1 cellular context compared by ENCODE assay signal in genomic region chr17:50459081-50459676, GRCh38.
TF ChIP-seq lines count a peak whose summit lies in the region.

No MANE protein-coding gene starts in this region.

TF ChIP-seq in HepG2, 621 proteins besides CTCF, POLR2A, EP300 and RAD21 (continued from another document and continues in another):
- TF ChIP-seq ZNF674 (CRISPR knock-in tag; IDR thresholded peaks at IDR 0.05; ENCODE audit: low read depth) (peak; percentile 93), ZNF660 (CRISPR knock-in tag; IDR thresholded peaks at IDR 0.05; ENCODE audit: borderline replicate concordance, low read depth) (no peak), ZNF556 (CRISPR knock-in tag; IDR thresholded peaks at IDR 0.05; ENCODE audit: borderline replicate concordance) (no peak), AHR (CRISPR knock-in tag; IDR thresholded peaks at IDR 0.05) (no peak), KDM6A (CRISPR knock-in tag; IDR thresholded peaks at IDR 0.05; ENCODE audit: low read depth) (peak; percentile 52; the same call in 1 of the 2 replicates), ELK4 (CRISPR knock-in tag; IDR thresholded peaks at IDR 0.05; ENCODE audit: borderline replicate concordance) (no peak), NFYB (CRISPR knock-in tag; IDR thresholded peaks at IDR 0.05) (peak; percentile 26; the same call in 1 of the 2 replicates), IKZF5 (CRISPR knock-in tag; IDR thresholded peaks at IDR 0.05) (peak; percentile 71; the same call in 1 of the 2 replicates), UBTF (CRISPR knock-in tag; IDR thresholded peaks at IDR 0.05) (peak; percentile 61), RFXAP (CRISPR knock-in tag; IDR thresholded peaks at IDR 0.05; ENCODE audit: borderline replicate concordance) (peak; percentile 43; the same call in 1 of the 2 replicates), NFAT5 (CRISPR knock-in tag; IDR thresholded peaks at IDR 0.05) (no peak), ZNF253 (CRISPR knock-in tag; IDR thresholded peaks at IDR 0.05; ENCODE audit: borderline replicate concordance) (peak; percentile 70; the same call in 1 of the 2 replicates), ZIK1 (CRISPR knock-in tag; IDR thresholded peaks at IDR 0.05; ENCODE audit: borderline replicate concordance, low read depth) (0 out of 2 replicates have a peak, but pooled peaks have one; percentile 49), TEAD3 (CRISPR knock-in tag; optimal IDR thresholded peaks at IDR 0.05; ENCODE audit: borderline replicate concordance) (peak; percentile 71), PAXIP1 (CRISPR knock-in tag; conservative IDR thresholded peaks at IDR 0.05) (peak; percentile 75), ZNF225 (CRISPR knock-in tag; IDR thresholded peaks at IDR 0.05) (no peak; the same call in 1 of the 2 replicates), NR2F1 (CRISPR knock-in tag; IDR thresholded peaks at IDR 0.05) (0 out of 4 replicates have a peak, but pooled peaks of 1 of the 2 experiments have one; percentile 2), ZBTB8A (CRISPR knock-in tag; IDR thresholded peaks at IDR 0.05; ENCODE audit: borderline replicate concordance, low read depth) (no peak), KMT2A (CRISPR knock-in tag; IDR thresholded peaks at IDR 0.05) (no peak; the same call in 1 of the 2 replicates), ZNF724P (CRISPR knock-in tag; IDR thresholded peaks at IDR 0.05; ENCODE audit: borderline replicate concordance) (no peak), LRRFIP1 (CRISPR knock-in tag; conservative IDR thresholded peaks at IDR 0.05) (no peak), TBX2 (CRISPR knock-in tag; IDR thresholded peaks at IDR 0.05; ENCODE audit: borderline replicate concordance) (peak; percentile 94), GABPB1 (CRISPR knock-in tag; IDR thresholded peaks at IDR 0.05) (peak; percentile 32; the same call in 1 of the 2 replicates), CCDC6 (CRISPR knock-in tag; IDR thresholded peaks at IDR 0.05) (peak; percentile 77; the same call in 1 of the 2 replicates), ZNF333 (CRISPR knock-in tag; IDR thresholded peaks at IDR 0.05; ENCODE audit: borderline replicate concordance) (no peak), ZNF740 (CRISPR knock-in tag; IDR thresholded peaks at IDR 0.05) (no peak), HNRNPLL (IDR thresholded peaks at IDR 0.05; ENCODE audit: low read depth, low read length, poor library complexity, severe bottlenecking) (no peak), ZSCAN25 (CRISPR knock-in tag; IDR thresholded peaks at IDR 0.05) (no peak), ZNF800 (CRISPR knock-in tag; IDR thresholded peaks at IDR 0.05) (peak; percentile 53; the same call in 1 of the 2 replicates), ZBTB2 (CRISPR knock-in tag; IDR thresholded peaks at IDR 0.05; ENCODE audit: low read depth) (no peak), GPN1 (CRISPR knock-in tag; IDR thresholded peaks at IDR 0.05; ENCODE audit: borderline replicate concordance) (no peak), MLX (CRISPR knock-in tag; IDR thresholded peaks at IDR 0.05) (peak; percentile 87; the same call in 1 of the 2 replicates), IRF1 (CRISPR knock-in tag; IDR thresholded peaks at IDR 0.05; ENCODE audit: low read depth) (no peak), NFE2L1 (CRISPR knock-in tag; IDR thresholded peaks at IDR 0.05; ENCODE audit: borderline replicate concordance) (no peak)
